ENCODE assay signal across 1 cellular context in genomic region chr4:184348311-184349233, GRCh38.
TF ChIP-seq lines count a peak whose summit lies in the region.

No MANE protein-coding gene starts in this region.

TF ChIP-seq in HepG2, 621 proteins besides CTCF, POLR2A, EP300 and RAD21 (continued from another document and continues in another):
- TF ChIP-seq HMGXB3 (CRISPR knock-in tag; IDR thresholded peaks at IDR 0.05; ENCODE audit: borderline replicate concordance) (peak; percentile 52; the same call in 1 of the 2 replicates), UBTF (CRISPR knock-in tag; IDR thresholded peaks at IDR 0.05) (peak; percentile 39; the same call in 1 of the 2 replicates), RXRA (CRISPR knock-in tag; IDR thresholded peaks at IDR 0.05) (peak; percentile 52; the same call in 1 of the 2 replicates), HNF1A (IDR thresholded peaks at IDR 0.05; ENCODE audit: low read depth) (no peak; the same call in 1 of the 2 replicates), HNF1A (CRISPR knock-in tag; IDR thresholded peaks at IDR 0.05; ENCODE audit: borderline replicate concordance) (peak; percentile 91), FIP1L1 (IDR thresholded peaks at IDR 0.05; ENCODE audit: borderline replicate concordance, insufficient read depth, low read depth, low read length) (no peak), ZNF292 (CRISPR knock-in tag; IDR thresholded peaks at IDR 0.05; ENCODE audit: borderline replicate concordance, low read depth) (peak; percentile 93; the same call in 1 of the 2 replicates), RNF219 (CRISPR knock-in tag; IDR thresholded peaks at IDR 0.05) (no peak), KDM6A (CRISPR knock-in tag; IDR thresholded peaks at IDR 0.05; ENCODE audit: low read depth) (peak; percentile 80), ZIK1 (CRISPR knock-in tag; IDR thresholded peaks at IDR 0.05; ENCODE audit: borderline replicate concordance, low read depth) (no peak), NR2F2 (IDR thresholded peaks at IDR 0.05; ENCODE audit: borderline replicate concordance, low read depth) (peak; percentile 42; the same call in 1 of the 2 replicates), MAF1 (CRISPR knock-in tag; IDR thresholded peaks at IDR 0.05; ENCODE audit: borderline replicate concordance) (no peak), DPF2 (CRISPR knock-in tag; IDR thresholded peaks at IDR 0.05; ENCODE audit: borderline replicate concordance, low read depth) (0 out of 2 replicates have a peak, but pooled peaks have one; percentile 38), ZNF609 (CRISPR knock-in tag; IDR thresholded peaks at IDR 0.05; ENCODE audit: borderline replicate concordance) (peak; percentile 85), ZSCAN22 (CRISPR knock-in tag; IDR thresholded peaks at IDR 0.05) (no peak), ZNF766 (CRISPR knock-in tag; IDR thresholded peaks at IDR 0.05; ENCODE audit: borderline replicate concordance) (peak; percentile 83; the same call in 1 of the 2 replicates), ZNF646 (CRISPR knock-in tag; IDR thresholded peaks at IDR 0.05) (no peak), ZNF782 (CRISPR knock-in tag; IDR thresholded peaks at IDR 0.05; ENCODE audit: borderline replicate concordance) (peak; percentile 44; the same call in 1 of the 2 replicates), GATAD2A (CRISPR knock-in tag; IDR thresholded peaks at IDR 0.05) (peak; percentile 96)
